Comparison of ENCODE assay signal across 9 cellular contexts in the genomic region with DNA sequence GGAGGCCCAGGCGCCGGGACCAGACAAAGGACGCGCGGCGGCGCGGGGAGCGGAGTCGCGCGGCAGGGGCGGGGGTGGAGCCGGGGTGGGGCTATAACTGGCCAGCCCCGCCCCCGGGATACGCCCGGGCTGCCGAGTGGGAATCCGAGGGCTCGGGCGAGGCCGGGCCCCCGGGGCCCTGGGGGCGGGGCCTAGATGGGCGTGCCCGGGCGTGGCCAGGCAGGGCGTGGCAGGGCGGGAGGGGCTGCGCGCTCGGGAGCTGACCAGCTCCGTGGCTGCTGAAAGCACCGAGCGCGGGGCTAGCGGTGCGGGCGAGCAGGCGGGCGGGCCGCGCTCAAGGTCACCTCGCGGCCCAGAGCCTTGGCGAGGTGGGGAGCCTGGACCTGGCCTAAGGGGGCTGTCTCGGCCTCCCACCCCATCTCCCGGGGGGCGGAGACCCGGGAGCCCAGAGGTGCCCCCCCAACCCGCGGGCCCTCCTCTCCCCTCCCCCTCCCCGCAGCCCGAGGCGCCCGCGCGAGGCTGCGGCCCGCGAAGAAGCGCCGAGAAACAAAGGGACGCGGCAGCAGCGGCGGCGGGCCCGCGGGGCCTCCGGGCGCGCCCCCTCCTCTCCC. TPM values are rescaled to one million over a fixed set of nuclear protein-coding genes. Genes with fewer than 3 reads are reported as not detected.
DNase-seq lines count a peak whose midpoint lies in the region; ATAC-seq and TF ChIP-seq lines count a peak whose summit lies in the region.
"Had no signal": no experiment of that assay in that cellular context is flagged by ENCODE, and none has a peak within 500 bp of the region (broad histone marks: within the 10 kb centered on the region; RNA-seq: fewer than 3 reads in every experiment).

No MANE protein-coding gene starts in this region.

- H3K4me1 Mint-ChIP-seq in activated T-cell treated with anti-CD3 and anti-CD28 coated beads, Interleukin-2, amount 50 U/mL, for 72 hours (ENCODE audit: low read depth): peaks cover 25% of the 10 kb centered on the region

- intact Hi-C loops in transverse colon (cut with DNase I; ENCODE audit: low total_unique reads): loop anchor here (10.0 kb wide), 1 partner anchor 175 kb away; no protein-coding TSS in a partner anchor

- H3K36me3 Mint-ChIP-seq in activated T-cell treated with anti-CD3 and anti-CD28 coated beads, Interleukin-2, amount 50 U/mL, for 72 hours (ENCODE audit: insufficient read depth in 2 of 2): peaks cover 1% of the 10 kb centered on the region in 2 donors

- H3K4me3 Mint-ChIP-seq in activated T-cell treated with anti-CD3 and anti-CD28 coated beads, Interleukin-2, amount 50 U/mL, for 72 hours: peak overlapping the region; percentile 60 to 73

- no peaks in the 10 kb centered on the region for H3K9me3 Mint-ChIP-seq in activated T-cell treated with anti-CD3 and anti-CD28 coated beads, Interleukin-2, amount 50 U/mL, for 72 hours

- no peak for TF ChIP-seq CTCF in BE2C (IDR thresholded peaks at IDR 0.05; ENCODE audit: low read depth, low read length)
- no peak for TF ChIP-seq CTCF in transverse colon (IDR thresholded peaks at IDR 0.05)

- DNase-seq in BE2C: peak; percentile 95
- peak; percentile 100 for DNase-seq in H7
- peak; percentile 49 to 55 for DNase-seq in activated T-cell treated with anti-CD3 and anti-CD28 coated beads, Interleukin-2, amount 50 U/mL, for 72 hours
- peak; percentile 26 for DNase-seq in transverse colon
- no peak for DNase-seq in T-helper 1 cell
- no peak for DNase-seq in NCI-H446 treated with DMSO at 0.1 percent for 48 hours (lab: John Stamatoyannopoulos, UW)
- no peak for DNase-seq in OCI-M2 (lab: John Stamatoyannopoulos, UW; ENCODE audit: unreplicated experiment)

- no peak overlapping the region for H3K27ac ChIP-seq in iPS-18a (ENCODE audit: low read length)
- H3K27ac ChIP-seq in transverse colon: no peak overlapping the region

- ATAC-seq in activated T-cell treated with anti-CD3 and anti-CD28 coated beads, Interleukin-2, amount 50 U/mL, for 72 hours (replicated peaks in 1 of 2): no peak

- TF ChIP-seq EP300 in transverse colon (IDR thresholded peaks at IDR 0.05; ENCODE audit: low read depth): no peak

- TF ChIP-seq POLR2A in transverse colon (IDR thresholded peaks at IDR 0.05): no peak

- no peaks in the 10 kb centered on the region for H3K9me3 ChIP-seq in BE2C
- no peaks in the 10 kb centered on the region for H3K9me3 ChIP-seq in iPS-18a (ENCODE audit: control insufficient read depth, low read depth, low read length)
- H3K9me3 ChIP-seq in transverse colon: no peaks in the 10 kb centered on the region

- H3K36me3 ChIP-seq in BE2C: peaks cover 13% of the 10 kb centered on the region; the same call in 1 of the 2 replicates
- H3K36me3 ChIP-seq in H7 (replicated peaks; ENCODE audit: control insufficient read depth, insufficient read depth, low read length): no peaks in the 10 kb centered on the region
- no peaks in the 10 kb centered on the region for H3K36me3 ChIP-seq in iPS-18a (ENCODE audit: control insufficient read depth, low read depth, low read length)
- no peaks in the 10 kb centered on the region for H3K36me3 ChIP-seq in transverse colon

- H3K27me3 ChIP-seq in BE2C: peaks cover 9% of the 10 kb centered on the region
- peaks cover 37% of the 10 kb centered on the region for H3K27me3 ChIP-seq in H7 (ENCODE audit: control insufficient read depth, insufficient read depth, low read length)
- H3K27me3 ChIP-seq in iPS-18a (ENCODE audit: control insufficient read depth, insufficient read depth, low read length): peaks cover 34% of the 10 kb centered on the region
- peaks cover 56% of the 10 kb centered on the region for H3K27me3 ChIP-seq in transverse colon

- H3K27me3 Mint-ChIP-seq in activated T-cell treated with anti-CD3 and anti-CD28 coated beads, Interleukin-2, amount 50 U/mL, for 72 hours (ENCODE audit: low read depth): peaks cover 24% of the 10 kb centered on the region

- in situ Hi-C loops in transverse colon (cut with MboI; ENCODE audit: low pct_ligation_motif_present in 1 of 4, low pct_unique_long_range_greater_than_20kb in 1 of 4, low sequenced_read_pairs in 3 of 4): loop anchor here in 3 of 4 donors (10.0 to 25.0 kb wide), 3 partner anchors 92 to 195 kb away; a partner anchor contains a TSS

- peaks cover 3% of the 10 kb centered on the region for H3K4me1 ChIP-seq in BE2C
- H3K4me1 ChIP-seq in iPS-18a (ENCODE audit: control insufficient read depth, low read depth, low read length): no peaks in the 10 kb centered on the region
- H3K4me1 ChIP-seq in transverse colon: peaks cover 7 to 32% (median 26%) of the 10 kb centered on the region in 4 donors

- H3K27ac Mint-ChIP-seq in activated T-cell treated with anti-CD3 and anti-CD28 coated beads, Interleukin-2, amount 50 U/mL, for 72 hours: no peak overlapping the region

- WGBS in transverse colon (ENCODE audit: low coverage in 1 of 2), 2 donors: 34% methylated on average over 46 of the region's 74 CpGs; no CpG with 5 or more reads in 1 of the 2 donors

- H3K4me3 ChIP-seq in BE2C (ENCODE audit: low read depth, low read length) (peak overlapping the region; percentile 75), H7 (ENCODE audit: insufficient read depth, low read depth, low read length) (peak overlapping the region; percentile 29), iPS-18a (ENCODE audit: low read length) (peak overlapping the region; percentile 43), transverse colon (peak overlapping the region in 1 of 4 donors; percentile 11)
- H3K4me3 ChIP-seq: lung had no signal

- H3K9ac ChIP-seq in iPS-18a (ENCODE audit: low read length): no peak overlapping the region

RNA-seq across cellular contexts. Expression of a gene that starts 1.3 kb away (rescaled TPM):
- polyA plus RNA-seq in BE2C (2012; ENCODE audit: insufficient read depth, insufficient read length, low read depth): 91.7 TPM
- total RNA-seq in H7 (2014; rRNA removed; shearing (Covaris generic)): 0.17 and 0.52 TPM in 2 replicates
- under 1 TPM in 1 of 2 donors, not detected in 1; 0.48 TPM for total RNA-seq in activated T-cell treated with anti-CD3 and anti-CD28 coated beads, Interleukin-2, amount 50 U/mL, for 72 hours
- 1 to 10 TPM in 2 of 4 donors, under 1 TPM in 1, not detected in 1; 0.27 to 3.2 (median 1.3) TPM for total RNA-seq in transverse colon

RNA-seq across cellular contexts. Expression of a gene that starts 26.1 kb away (rescaled TPM):
- 15.6 TPM for polyA plus RNA-seq in BE2C (2012; ENCODE audit: insufficient read depth, insufficient read length, low read depth)
- total RNA-seq in H7 (2014; rRNA removed; shearing (Covaris generic)): 8.5 and 9.8 TPM in 2 replicates
- 10 to 100 TPM; 10.5 to 12.3 TPM for total RNA-seq in activated T-cell treated with anti-CD3 and anti-CD28 coated beads, Interleukin-2, amount 50 U/mL, for 72 hours
- total RNA-seq in transverse colon: 10 to 100 TPM; 10.6 to 44.9 (median 17.4) TPM

RNA-seq across cellular contexts. Expression of a gene that starts 44.1 kb away (rescaled TPM):
- 490 TPM for polyA plus RNA-seq in BE2C (2012; ENCODE audit: insufficient read depth, insufficient read length, low read depth)
- total RNA-seq in H7 (2014; rRNA removed; shearing (Covaris generic)): 97.7 and 108 TPM in 2 replicates
- total RNA-seq in activated T-cell treated with anti-CD3 and anti-CD28 coated beads, Interleukin-2, amount 50 U/mL, for 72 hours: 100 to 1,000 TPM; 253 to 266 TPM
- total RNA-seq in transverse colon: 100 to 1,000 TPM; 119 to 195 (median 183) TPM

RNA-seq across cellular contexts. Expression of a gene that starts 44.7 kb away (rescaled TPM):
- 2.0 TPM for polyA plus RNA-seq in BE2C (2012; ENCODE audit: insufficient read depth, insufficient read length, low read depth)
- 0.66 and 1.4 TPM in 2 replicates for total RNA-seq in H7 (2014; rRNA removed; shearing (Covaris generic))
- under 1 TPM; 0.16 to 0.50 TPM for total RNA-seq in activated T-cell treated with anti-CD3 and anti-CD28 coated beads, Interleukin-2, amount 50 U/mL, for 72 hours
- 1 to 10 TPM in 1 of 4 donors, under 1 TPM in 1, not detected in 2; 0.32 to 2.2 TPM for total RNA-seq in transverse colon

RNA-seq across cellular contexts. Expression of a gene that starts 49.4 kb away (rescaled TPM):
- polyA plus RNA-seq in BE2C (2012; ENCODE audit: insufficient read depth, insufficient read length, low read depth): 291 TPM
- 72.4 and 77.5 TPM in 2 replicates for total RNA-seq in H7 (2014; rRNA removed; shearing (Covaris generic))
- 10 to 100 TPM; 35.7 to 44.0 TPM for total RNA-seq in activated T-cell treated with anti-CD3 and anti-CD28 coated beads, Interleukin-2, amount 50 U/mL, for 72 hours
- 10 to 100 TPM; 20.9 to 63.4 (median 39.1) TPM for total RNA-seq in transverse colon

Comparison
In these comparisons a context has a peak if more than half of its experiments do, and no peak if none do; other contexts are left out.
1. DNase-seq: peak in BE2C (single experiment), H7 (single experiment), activated T-cell treated with anti-CD3 and anti-CD28 coated beads, Interleukin-2, amount 50 U/mL, for 72 hours (2 of 2) and transverse colon (single experiment); none in T-helper 1 cell (0 of 5), NCI-H446 treated with DMSO at 0.1 percent for 48 hours (single experiment) and OCI-M2 (single experiment).